In genomic region chr12:19373569-19373968, GRCh38 we compare ENCODE assay signal across 21 cellular contexts.
"Had no signal": no experiment of that assay in that cellular context is flagged by ENCODE, and none has a peak within 500 bp of the region (broad histone marks: within the 10 kb centered on the region; RNA-seq: fewer than 3 reads in every experiment).

No MANE protein-coding gene starts in this region.

- ATAC-seq: effector memory CD8-positive, alpha-beta T cell; gastroesophageal sphincter; left cardiac atrium; stimulated activated naive B cell treated with anti-CD40 and anti-IgM and Interleukin-4, amounts not matched to agents 10 μg/mL and 1 μg/mL and 100 μg/mL, for 72 hours; stimulated activated naive CD8-positive, alpha-beta T cell treated with anti-CD3 and anti-CD28 coated beads, Interleukin-15, amount 100 ng/mL, for 72 hours; upper lobe of right lung had no signal

- H3K27ac ChIP-seq: left ventricle myocardium inferior, sigmoid colon, skin epidermis, testis, tibial nerve, upper lobe of right lung, vagina had no signal

- H3K4me1 ChIP-seq: sigmoid colon, testis, tibial nerve, upper lobe of right lung, vagina had no signal

- H3K9me3 ChIP-seq: gastroesophageal sphincter, left ventricle myocardium inferior, sigmoid colon, testis, tibial nerve, upper lobe of right lung, vagina had no signal

- DNase-seq: effector memory CD8-positive, alpha-beta T cell; erythroblast; foreskin fibroblast; immature natural killer cell; left cardiac atrium; left ventricle myocardium inferior; mesendoderm; naive B cell; stimulated activated CD4-positive, alpha-beta T cell treated with anti-CD3 and anti-CD28 coated beads, Interleukin-2, amount 100 ng/mL, for 24 hours; stimulated activated CD4-positive, alpha-beta T cell treated with anti-CD3 and anti-CD28 coated beads, Interleukin-4, amount 100 ng/mL, for 4 hours; stimulated activated naive B cell treated with anti-CD40 and anti-IgM and Interleukin-4, amounts not matched to agents 10 μg/mL and 1 μg/mL and 100 μg/mL, for 72 hours; stimulated activated naive CD8-positive, alpha-beta T cell treated with anti-CD3 and anti-CD28 coated beads, Interleukin-15, amount 100 ng/mL, for 72 hours; testis had no signal

- H3K4me3 ChIP-seq: gastroesophageal sphincter, left ventricle myocardium inferior, lung, sigmoid colon, skin epidermis, testis, tibial nerve, upper lobe of right lung, vagina had no signal

- FAIRE-seq: keratinocyte had no signal

- H3K27me3 ChIP-seq: gastroesophageal sphincter, sigmoid colon, testis, tibial nerve, upper lobe of right lung, vagina had no signal
